Comparison of ENCODE assay signal across 11 cellular contexts in genomic region chr15:66802087-66803001, GRCh38.
DNase-seq lines count a peak whose midpoint lies in the region; ATAC-seq and TF ChIP-seq lines count a peak whose summit lies in the region.
"Had no signal": no experiment of that assay in that cellular context is flagged by ENCODE, and none has a peak within 500 bp of the region (broad histone marks: within the 10 kb centered on the region; RNA-seq: fewer than 3 reads in every experiment).

No MANE protein-coding gene starts in this region.

- peak overlapping the region; percentile 79 for H3K4me2 ChIP-seq in smooth muscle cell

- H3K9me3 ChIP-seq in smooth muscle cell (replicated peaks; ENCODE audit: low read depth), result no peaks in the 10 kb centered on the region

- peak overlapping the region; percentile 95 for H3K27ac ChIP-seq in smooth muscle cell (ENCODE audit: low read depth)

- WGBS in smooth muscle cell (ENCODE audit: low lambda C conversion rate), result 19% methylated on average over 12 of the region's 12 CpGs

- peak; percentile 33 for DNase-seq in H7
- peak; percentile 86 for DNase-seq in astrocyte of the hippocampus (ENCODE audit: low read depth, low spot score)
- peak; percentile 49 for DNase-seq in iris pigment epithelial cell (ENCODE audit: low read depth)
- DNase-seq in smooth muscle cell (lab: John Stamatoyannopoulos, UW; ENCODE audit: unreplicated experiment), result no peak
- DNase-seq in GDM1 (lab: John Stamatoyannopoulos, UW), result no peak
- no peak for DNase-seq in putamen (ENCODE audit: low spot score)
- no peak for DNase-seq in T-helper 2 cell
- DNase-seq: activated CD8-positive, alpha-beta memory T cell treated with anti-CD3 and anti-CD28 coated beads, Interleukin-2, amount 50 U/mL, for 4 hours; NCI-H774 had no signal

- peaks cover 16% of the 10 kb centered on the region for H3F3A ChIP-seq in smooth muscle cell (ENCODE audit: low read depth)

- H2AFZ ChIP-seq in smooth muscle cell (ENCODE audit: low read depth), result no peak overlapping the region

- peak overlapping the region; percentile 67 for H3K9ac ChIP-seq in smooth muscle cell (ENCODE audit: low read depth)

- H4K20me1 ChIP-seq in smooth muscle cell (ENCODE audit: low read depth), result no peaks in the 10 kb centered on the region

- no peak for ATAC-seq in GM18517 (IDR thresholded peaks at IDR 0.05; ENCODE audit: unreplicated experiment)
- ATAC-seq: GM12878 had no signal

- no peaks in the 10 kb centered on the region for H3K36me3 ChIP-seq in H7 (replicated peaks; ENCODE audit: control insufficient read depth, insufficient read depth, low read length)
- no peaks in the 10 kb centered on the region for H3K36me3 ChIP-seq in smooth muscle cell (ENCODE audit: low read depth)

- no peaks in the 10 kb centered on the region for H3K79me2 ChIP-seq in smooth muscle cell (ENCODE audit: low read depth)

- H3K4me1 ChIP-seq in smooth muscle cell (ENCODE audit: low read depth), result peaks cover 20% of the 10 kb centered on the region

- H3K27me3 ChIP-seq in H7 (ENCODE audit: control insufficient read depth, insufficient read depth, low read length) (no peaks in the 10 kb centered on the region), smooth muscle cell (ENCODE audit: low read depth) (no peaks in the 10 kb centered on the region)

- no peak for TF ChIP-seq CTCF in smooth muscle cell (IDR thresholded peaks at IDR 0.05; ENCODE audit: borderline replicate concordance, insufficient read depth, poor library complexity, severe bottlenecking)

- H3K4me3 ChIP-seq in H7 (ENCODE audit: insufficient read depth, low read depth, low read length) (no peak overlapping the region), smooth muscle cell (no peak overlapping the region)
- H3K4me3 ChIP-seq: GM12878 had no signal

Comparison
In these comparisons a context has a peak if more than half of its experiments do, and no peak if none do; other contexts are left out.
1. DNase-seq: peak in H7 (single experiment), astrocyte of the hippocampus (single experiment) and iris pigment epithelial cell (single experiment); none in smooth muscle cell (single experiment), GDM1 (single experiment), putamen (single experiment) and T-helper 2 cell (0 of 5).